In genomic region chr1:41021526-41022308, GRCh38 we compare ENCODE assay signal across 9 cellular contexts. TPM values are rescaled to one million over a fixed set of nuclear protein-coding genes. Genes with fewer than 3 reads are reported as not detected.
DNase-seq lines count a peak whose midpoint lies in the region; ATAC-seq and TF ChIP-seq lines count a peak whose summit lies in the region.
"Had no signal": no experiment of that assay in that cellular context is flagged by ENCODE, and none has a peak within 500 bp of the region (broad histone marks: within the 10 kb centered on the region; RNA-seq: fewer than 3 reads in every experiment).

TSS of gene SLFNL1 (minus strand) at chr1:41021725. CDS start at chr1:41020660, 1,065 bp downstream.

- no peak within 1 kb of the TSS for H3K4me3 Mint-ChIP-seq in T-helper 2 cell treated with Interferon-gamma antibody and Interleukin-4, amounts not matched to agents 5 μg/mL and 100 μg/mL, for 36 hours

- H3K4me1 ChIP-seq in left ventricle myocardium inferior, result peaks cover 18% of the 10 kb centered on the region

- H3K27ac Mint-ChIP-seq in T-helper 2 cell treated with Interferon-gamma antibody and Interleukin-4, amounts not matched to agents 5 μg/mL and 100 μg/mL, for 36 hours, result peak within 1 kb of the TSS; percentile 20

- H3K4me3 ChIP-seq in left ventricle myocardium inferior, result no peak within 1 kb of the TSS

- H3K27me3 ChIP-seq in left ventricle myocardium inferior (ENCODE audit: low read depth), result no peaks in the 10 kb centered on the region

- TF ChIP-seq CTCF in left ventricle myocardium inferior (IDR thresholded peaks at IDR 0.05; ENCODE audit: borderline replicate concordance), result no peak

- no peaks in the 10 kb centered on the region for H3K27me3 Mint-ChIP-seq in T-helper 2 cell treated with Interferon-gamma antibody and Interleukin-4, amounts not matched to agents 5 μg/mL and 100 μg/mL, for 36 hours (ENCODE audit: low read depth)

- H3K9me3 ChIP-seq in left ventricle myocardium inferior (replicated peaks), result no peaks in the 10 kb centered on the region

- peak; percentile 47 for ATAC-seq in Right ventricle myocardium inferior
- no peak for ATAC-seq in HG03039 (IDR thresholded peaks at IDR 0.05; ENCODE audit: unreplicated experiment)
- no peak for ATAC-seq in GM19467 (IDR thresholded peaks at IDR 0.05; ENCODE audit: unreplicated experiment)

- no peaks in the 10 kb centered on the region for H3K4me1 Mint-ChIP-seq in T-helper 2 cell treated with Interferon-gamma antibody and Interleukin-4, amounts not matched to agents 5 μg/mL and 100 μg/mL, for 36 hours (ENCODE audit: low read depth)

- H3K36me3 ChIP-seq in left ventricle myocardium inferior, result peaks cover 25% of the 10 kb centered on the region

- H3K36me3 Mint-ChIP-seq in T-helper 2 cell treated with Interferon-gamma antibody and Interleukin-4, amounts not matched to agents 5 μg/mL and 100 μg/mL, for 36 hours (ENCODE audit: low read depth), result peaks cover 15% of the 10 kb centered on the region

- intact Hi-C loops in Right ventricle myocardium inferior (cut with DNase I), result no loop called here
- intact Hi-C loops in cardiac septum (cut with DNase I), result no loop called here
- intact Hi-C loops in left ventricle myocardium inferior (cut with micrococcal nuclease), result no loop called here

- no peaks in the 10 kb centered on the region for H3K9me3 Mint-ChIP-seq in T-helper 2 cell treated with Interferon-gamma antibody and Interleukin-4, amounts not matched to agents 5 μg/mL and 100 μg/mL, for 36 hours

- no peak for TF ChIP-seq POLR2A in erythroblast (IDR thresholded peaks at IDR 0.05; ENCODE audit: low read length)

- peak within 1 kb of the TSS; percentile 56 for H3K27ac ChIP-seq in left ventricle myocardium inferior (replicated peaks)

- DNase-seq in Right ventricle myocardium inferior (ENCODE audit: missing footprints), result no peak
- DNase-seq in cardiac septum (ENCODE audit: low spot score), result no peak
- DNase-seq in T-helper 2 cell treated with Interferon-gamma antibody and Interleukin-4, amounts not matched to agents 5 μg/mL and 100 μg/mL, for 36 hours (ENCODE audit: low spot score), result no peak
- peak; percentile 40 for DNase-seq in left ventricle myocardium inferior
- DNase-seq in retina, result no peak
- no peak for DNase-seq in erythroblast (lab: John Stamatoyannopoulos, UW)
- DNase-seq: NK-92 treated with Interleukin-12 subunit alpha and Interleukin-12 subunit beta, amount 100 ng/mL, for 24 hours had no signal

RNA-seq across cellular contexts. Expression of gene SLFNL1, which starts in this region (rescaled TPM):
- total RNA-seq in Right ventricle myocardium inferior (0.16 TPM), cardiac septum (0.30 TPM), left ventricle myocardium inferior (0.16 TPM)

Comparison
In these comparisons a context has a peak if more than half of its experiments do, and no peak if none do; other contexts are left out.
1. Peak in ATAC-seq in Right ventricle myocardium inferior; RNA of the gene not detected or under 1 TPM.
2. Peak in DNase-seq and H3K27ac ChIP-seq in left ventricle myocardium inferior; RNA of the gene not detected or under 1 TPM.